1 cellular context compared by ENCODE assay signal in genomic region chr17:45144199-45145034, GRCh38.
TF ChIP-seq lines count a peak whose summit lies in the region.

No MANE protein-coding gene starts in this region.

TF ChIP-seq in IMR-90, 13 proteins besides CTCF, POLR2A, EP300 and RAD21:
- TF ChIP-seq MAZ (IDR thresholded peaks at IDR 0.05; ENCODE audit: borderline replicate concordance, low read depth, low read length) (no peak; the same call in 1 of the 2 replicates), CHD1 (IDR thresholded peaks at IDR 0.05; ENCODE audit: low read depth, low read length) (no peak), ELK1 (IDR thresholded peaks at IDR 0.05; ENCODE audit: borderline replicate concordance, low read depth, low read length) (no peak), MAFK (IDR thresholded peaks at IDR 0.05; ENCODE audit: low read depth, low read length) (no peak), RCOR1 (IDR thresholded peaks at IDR 0.05; ENCODE audit: insufficient replicate concordance, low read length) (no peak), BHLHE40 (IDR thresholded peaks at IDR 0.05; ENCODE audit: low read depth, low read length) (no peak), RFX5 (IDR thresholded peaks at IDR 0.05; ENCODE audit: low read depth, low read length) (no peak), USF2 (IDR thresholded peaks at IDR 0.05; ENCODE audit: low read depth, low read length) (no peak), SMC3 (IDR thresholded peaks at IDR 0.05; ENCODE audit: low read depth, low read length) (no peak), MXI1 (IDR thresholded peaks at IDR 0.05; ENCODE audit: borderline replicate concordance, low read depth, low read length) (no peak), FOS (IDR thresholded peaks at IDR 0.05; ENCODE audit: low read depth, low read length) (no peak), CEBPB (IDR thresholded peaks at IDR 0.05; ENCODE audit: low read depth, low read length) (no peak), NFE2L2 (IDR thresholded peaks at IDR 0.05; ENCODE audit: low read depth, low read length) (no peak)
